27 cellular contexts compared by ENCODE assay signal in the genomic region with DNA sequence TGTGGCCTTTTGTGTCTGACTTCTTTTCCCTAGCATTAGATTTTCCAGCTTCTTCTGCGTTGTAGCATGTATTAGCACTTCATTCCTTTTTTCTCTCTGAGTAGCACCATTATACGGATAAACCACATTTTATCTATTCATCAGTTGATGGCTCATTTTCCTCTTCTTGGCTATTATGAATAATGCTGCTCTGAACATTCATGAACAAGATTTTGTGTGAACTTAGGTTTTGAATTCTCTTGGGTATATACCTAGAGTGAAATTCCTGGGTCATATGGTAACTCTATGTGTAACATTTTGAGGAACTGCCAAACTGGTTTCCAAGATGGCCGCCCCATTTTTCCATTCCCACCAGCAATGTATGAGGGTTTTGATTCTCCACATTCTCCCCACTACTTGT. TPM values are rescaled to one million over a fixed set of nuclear protein-coding genes. Genes with fewer than 3 reads are reported as not detected.
"Had no signal": no experiment of that assay in that cellular context is flagged by ENCODE, and none has a peak within 500 bp of the region (broad histone marks: within the 10 kb centered on the region; RNA-seq: fewer than 3 reads in every experiment).

No MANE protein-coding gene starts in this region.

- H3K36me3 ChIP-seq: left ventricle myocardium inferior, right atrium auricular region, right lobe of liver, stomach, thyroid gland, transverse colon, upper lobe of left lung, vagina had no signal

- H3K4me1 ChIP-seq: left ventricle myocardium inferior, parathyroid adenoma, right atrium auricular region, right lobe of liver, stomach, testis, thyroid gland, transverse colon, upper lobe of left lung, vagina had no signal

- H3K4me3 ChIP-seq: left ventricle myocardium inferior, lung, right atrium auricular region, right lobe of liver, smooth muscle cell, stomach, testis, thyroid gland, transverse colon, upper lobe of left lung, vagina had no signal

- H3K9ac ChIP-seq: parathyroid adenoma had no signal

- H3K79me2 ChIP-seq: parathyroid adenoma had no signal

- DNase-seq: hypothalamus; immature natural killer cell; left ventricle myocardium inferior; naive thymus-derived CD8-positive, alpha-beta T cell; nucleus accumbens; right lobe of liver; stimulated activated CD4-positive, alpha-beta T cell treated with anti-CD3 and anti-CD28 coated beads, Interleukin-1b, Interleukin-23, amount 100 ng/mL, for 48 hours; stimulated activated CD4-positive, alpha-beta T cell treated with anti-CD3 and anti-CD28 coated beads, Interleukin-2, amount 100 ng/mL, for 48 hours; stimulated activated CD4-positive, alpha-beta T cell treated with anti-CD3 and anti-CD28 coated beads, Interleukin-4, amount 100 ng/mL, for 4 hours; stimulated activated naive B cell treated with anti-CD40 and anti-IgM and Interleukin-4, amounts not matched to agents 10 μg/mL and 1 μg/mL and 100 μg/mL, for 72 hours; stimulated activated naive CD8-positive, alpha-beta T cell treated with anti-CD3 and anti-CD28 coated beads, Interleukin-15, Interleukin-2, amounts not matched to agents 100 U/mL and 50 U/mL, for 24 hours; stomach; testis; thyroid gland; transverse colon; upper lobe of left lung had no signal

- H2AFZ ChIP-seq: parathyroid adenoma had no signal

- H3K9me3 ChIP-seq: left ventricle myocardium inferior, right atrium auricular region, right lobe of liver, stomach, testis, thyroid gland, transverse colon, upper lobe of left lung, vagina had no signal

- H3K27me3 ChIP-seq: right atrium auricular region, right lobe of liver, stomach, testis, thyroid gland, transverse colon, upper lobe of left lung, vagina had no signal

- H3K27ac ChIP-seq: left ventricle myocardium inferior, parathyroid adenoma, right atrium auricular region, right lobe of liver, stomach, testis, thyroid gland, transverse colon, upper lobe of left lung, vagina had no signal

- H3K4me2 ChIP-seq: smooth muscle cell had no signal

RNA-seq across cellular contexts. Expression of gene SLC22A16, which starts 28.7 kb away (rescaled TPM):
- total RNA-seq: left ventricle myocardium inferior; mucosa of gallbladder; naive thymus-derived CD8-positive, alpha-beta T cell; neural crest cell; osteocyte; progenitor cell of endocrine pancreas; pulmonary artery endothelial cell; renal cortical epithelial cell; right atrium auricular region; smooth muscle cell; transverse colon; vagina had no signal
- polyA plus RNA-seq: immature natural killer cell; naive thymus-derived CD8-positive, alpha-beta T cell; smooth muscle cell had no signal

RNA-seq across cellular contexts. Expression of gene DDO, which starts 32.4 kb away (rescaled TPM):
- total RNA-seq: naive thymus-derived CD8-positive, alpha-beta T cell; neural crest cell; osteocyte; progenitor cell of endocrine pancreas; smooth muscle cell; vagina had no signal
- polyA plus RNA-seq: naive thymus-derived CD8-positive, alpha-beta T cell; smooth muscle cell had no signal
